ENCODE assay signal across 8 cellular contexts in the genomic region with DNA sequence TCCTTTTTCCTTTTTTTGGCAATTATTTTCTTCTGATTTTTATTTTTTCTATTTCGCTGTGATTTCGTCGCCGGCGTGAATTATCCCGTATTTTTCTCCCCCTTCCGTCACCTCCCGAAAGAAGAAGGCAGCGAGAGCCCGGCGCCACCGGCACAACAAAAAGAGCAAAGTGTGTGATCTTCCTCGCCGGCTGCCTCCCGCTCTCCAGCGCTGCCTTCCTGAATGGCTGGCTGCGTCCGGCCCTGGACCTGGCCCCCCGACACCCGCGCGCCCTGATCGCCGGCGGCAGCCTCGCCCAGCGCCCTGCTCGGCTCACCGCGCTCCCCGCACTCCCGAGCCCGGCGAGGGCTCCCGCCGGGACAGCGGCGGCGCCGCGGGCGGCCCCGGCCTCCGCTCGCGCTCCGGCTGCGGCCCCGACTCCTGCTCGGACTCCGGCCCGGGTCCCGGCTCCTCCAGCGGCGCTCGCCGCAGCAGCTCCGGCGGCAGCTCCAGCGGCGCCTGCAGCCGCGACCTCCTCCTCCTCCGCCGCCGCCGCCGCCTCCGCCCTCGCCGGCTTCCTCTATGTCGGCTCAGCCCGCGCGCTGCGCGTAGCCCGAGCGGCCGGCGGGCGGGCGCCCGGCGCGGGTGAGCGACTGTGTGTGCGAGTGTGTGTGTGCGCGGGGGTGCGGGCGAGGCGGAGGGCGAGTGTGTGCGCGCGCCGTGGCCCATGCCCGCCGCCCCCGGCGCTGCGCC. TPM values are rescaled to one million over a fixed set of nuclear protein-coding genes. Genes with fewer than 3 reads are reported as not detected.
A peak's percentile ranks its signal among the peaks of the same experiment; 100 is the strongest.
DNase-seq lines count a peak whose midpoint lies in the region; ATAC-seq, FAIRE-seq and TF ChIP-seq lines count a peak whose summit lies in the region.
"Had no signal": no experiment of that assay in that cellular context is flagged by ENCODE, and none has a peak within 500 bp of the region (broad histone marks: within the 10 kb centered on the region; RNA-seq: fewer than 3 reads in every experiment).

No MANE protein-coding gene starts in this region.

- no peak for TF ChIP-seq POLR2A in heart left ventricle (IDR thresholded peaks at IDR 0.05)

- no peaks in the 10 kb centered on the region for H3K79me2 ChIP-seq in DND-41 (ENCODE audit: insufficient read depth, low read length)
- no peaks in the 10 kb centered on the region for H3K79me2 ChIP-seq in MM.1S (ENCODE audit: low read length)

- peaks cover 28% of the 10 kb centered on the region for H3K36me3 Mint-ChIP-seq in activated T-helper 17 cell treated with anti-CD3 and anti-CD28 coated beads, Interleukin-2, amount 50 U/mL, for 72 hours (ENCODE audit: low read depth)

- no peak overlapping the region for H3K27ac ChIP-seq in DND-41 (ENCODE audit: low read length)
- no peak overlapping the region for H3K27ac ChIP-seq in MM.1S (ENCODE audit: low read length)
- H3K27ac ChIP-seq in heart left ventricle, result peak overlapping the region in 2 of 12 donors; percentile 24 to 60
- no peak overlapping the region for H3K27ac ChIP-seq in rectal smooth muscle tissue (ENCODE audit: low read depth, low read length)

- FAIRE-seq in GM19239 (lab: Jason Lieb, UNC), result no peak

- peaks cover 33% of the 10 kb centered on the region for H3K27me3 Mint-ChIP-seq in activated T-helper 17 cell treated with anti-CD3 and anti-CD28 coated beads, Interleukin-2, amount 50 U/mL, for 72 hours

- H3K4me3 ChIP-seq in DND-41 (ENCODE audit: low read depth in 1 of 2, low read length in 2 of 2) (peak overlapping the region in 1 of 2 experiments; percentile 53; a peak in 2 of 4 replicates), MM.1S (ENCODE audit: low read length) (peak overlapping the region; percentile 69; the same call in 1 of the 2 replicates), heart left ventricle (peak overlapping the region in 11 of 12 donors; percentile 33 to 74 (median 50)), rectal smooth muscle tissue (ENCODE audit: low read length) (peak overlapping the region; percentile 61)

- H3K9ac ChIP-seq in DND-41 (ENCODE audit: low read depth, low read length) (peak overlapping the region; percentile 38; the same call in 1 of the 2 replicates), MM.1S (ENCODE audit: low read length) (no peak overlapping the region), rectal smooth muscle tissue (ENCODE audit: low read length) (no peak overlapping the region)

- intact Hi-C loops in heart left ventricle (cut with DNase I), result loop anchor here in 9 of 10 donors (5.0 to 10.0 kb wide), 7 partner anchors 213 to 1153 kb away; no protein-coding TSS in a partner anchor

- TF ChIP-seq CTCF in DND-41 (IDR thresholded peaks at IDR 0.05; ENCODE audit: borderline replicate concordance, extremely low read depth, low read length, poor library complexity, severe bottlenecking), result no peak
- no peak for TF ChIP-seq CTCF in MM.1S (IDR thresholded peaks at IDR 0.05; ENCODE audit: low read length)
- TF ChIP-seq CTCF in heart left ventricle (IDR thresholded peaks at IDR 0.05), result no peak

- no peak overlapping the region for H3K27ac Mint-ChIP-seq in activated T-helper 17 cell treated with anti-CD3 and anti-CD28 coated beads, Interleukin-2, amount 50 U/mL, for 72 hours

- peaks cover 11% of the 10 kb centered on the region for H3K4me1 Mint-ChIP-seq in activated T-helper 17 cell treated with anti-CD3 and anti-CD28 coated beads, Interleukin-2, amount 50 U/mL, for 72 hours

- H3K36me3 ChIP-seq in DND-41 (ENCODE audit: insufficient read depth, low read length) (no peaks in the 10 kb centered on the region), MM.1S (replicated peaks; ENCODE audit: insufficient read depth, low read length) (no peaks in the 10 kb centered on the region), heart left ventricle (no peaks in the 10 kb centered on the region), rectal smooth muscle tissue (ENCODE audit: control insufficient read depth, insufficient read depth, low read length) (no peaks in the 10 kb centered on the region)

- H2AFZ ChIP-seq in DND-41 (ENCODE audit: low read depth, low read length) (no peak overlapping the region), MM.1S (ENCODE audit: low read length) (no peak overlapping the region)

- H3K9me3 ChIP-seq in DND-41 (ENCODE audit: insufficient read depth, low read length, severe bottlenecking) (no peaks in the 10 kb centered on the region), MM.1S (replicated peaks; ENCODE audit: insufficient read depth, low read length) (no peaks in the 10 kb centered on the region), heart left ventricle (no peaks in the 10 kb centered on the region)

- no peaks in the 10 kb centered on the region for H4K20me1 ChIP-seq in DND-41 (ENCODE audit: insufficient read depth, low read length)
- H4K20me1 ChIP-seq in MM.1S (ENCODE audit: insufficient read depth, low read length), result no peaks in the 10 kb centered on the region

- H3K4me2 ChIP-seq in DND-41 (ENCODE audit: insufficient read depth, low read length), result peak overlapping the region; percentile 61
- peak overlapping the region; percentile 88; the same call in 1 of the 2 replicates for H3K4me2 ChIP-seq in MM.1S (ENCODE audit: low read depth, low read length)

- H3K4me3 Mint-ChIP-seq in activated T-helper 17 cell treated with anti-CD3 and anti-CD28 coated beads, Interleukin-2, amount 50 U/mL, for 72 hours, result no peak overlapping the region

- H3K9me2 ChIP-seq in MM.1S (replicated peaks; ENCODE audit: insufficient read depth, low read length), result no peaks in the 10 kb centered on the region

- H3K27me3 ChIP-seq in DND-41 (ENCODE audit: insufficient read depth, low read length, poor library complexity) (peaks cover 33% of the 10 kb centered on the region), MM.1S (replicated peaks; ENCODE audit: insufficient read depth, low read length) (peaks cover 26% of the 10 kb centered on the region), heart left ventricle (peaks cover 52 to 86% (median 70%) of the 10 kb centered on the region in 9 donors), rectal smooth muscle tissue (ENCODE audit: control insufficient read depth, insufficient read depth, low read length) (peaks cover 42% of the 10 kb centered on the region)

- peaks cover 24% of the 10 kb centered on the region for H3K4me1 ChIP-seq in DND-41 (ENCODE audit: insufficient read depth, low read length)
- H3K4me1 ChIP-seq in MM.1S (ENCODE audit: low read length), result no peaks in the 10 kb centered on the region; the same call in 1 of the 2 replicates
- H3K4me1 ChIP-seq in heart left ventricle, result peaks cover 5 to 56% (median 25%) of the 10 kb centered on the region in 12 donors
- peaks cover 5% of the 10 kb centered on the region for H3K4me1 ChIP-seq in rectal smooth muscle tissue (ENCODE audit: control insufficient read depth, insufficient read depth, low read length)

- ATAC-seq in DND-41 (ENCODE audit: insufficient read depth, low read depth) (peak; percentile 69), GM19467 (IDR thresholded peaks at IDR 0.05; ENCODE audit: unreplicated experiment) (peak; percentile 35), heart left ventricle (peak in 2 of 4 donors; percentile 15 to 27)
- ATAC-seq in activated T-helper 17 cell treated with anti-CD3 and anti-CD28 coated beads, Interleukin-2, amount 50 U/mL, for 72 hours (replicated peaks), result peak; percentile 26

- peak; percentile 54 for DNase-seq in DND-41
- peak; percentile 18 for DNase-seq in MM.1S
- DNase-seq in heart left ventricle, result peak in 2 of 5 donors; percentile 37 to 44
- no peak for DNase-seq in GM19239 (ENCODE audit: insufficient read length, low spot score)

- no peaks in the 10 kb centered on the region for H3K9me3 Mint-ChIP-seq in activated T-helper 17 cell treated with anti-CD3 and anti-CD28 coated beads, Interleukin-2, amount 50 U/mL, for 72 hours

- H3F3A ChIP-seq in MM.1S (ENCODE audit: insufficient read depth, low read length), result no peaks in the 10 kb centered on the region; the same call in 1 of the 2 replicates

- 0 to 1% (median 1%) methylated on average over 42 to 103 of the region's 103 CpGs for WGBS in heart left ventricle, 4 donors

RNA-seq across cellular contexts. Expression of a gene that starts 0.9 kb away (rescaled TPM):
- not detected for total RNA-seq in activated T-helper 17 cell treated with anti-CD3 and anti-CD28 coated beads, Interleukin-2, amount 50 U/mL, for 72 hours
- total RNA-seq in heart left ventricle, result 10 to 100 TPM in 1 of 9 donors, 1 to 10 TPM in 1, under 1 TPM in 4, not detected in 3; 0.37 to 13.5 (median 0.68) TPM
- polyA plus RNA-seq in heart left ventricle, result under 1 TPM; 0.46 to 0.65 TPM
- total RNA-seq: activated CD8-positive, alpha-beta memory T cell treated with anti-CD3 and anti-CD28 coated beads for 36 hours had no signal

RNA-seq across cellular contexts. Expression of a gene that starts 2.9 kb away (rescaled TPM):
- total RNA-seq in activated T-helper 17 cell treated with anti-CD3 and anti-CD28 coated beads, Interleukin-2, amount 50 U/mL, for 72 hours, result not detected
- total RNA-seq in heart left ventricle, result 1 to 10 TPM in 2 of 9 donors, under 1 TPM in 4, not detected in 3; 0.17 to 4.5 (median 0.82) TPM
- under 1 TPM; 0.24 to 0.57 TPM for polyA plus RNA-seq in heart left ventricle
- total RNA-seq: activated CD8-positive, alpha-beta memory T cell treated with anti-CD3 and anti-CD28 coated beads for 36 hours had no signal
